In the genomic region with DNA sequence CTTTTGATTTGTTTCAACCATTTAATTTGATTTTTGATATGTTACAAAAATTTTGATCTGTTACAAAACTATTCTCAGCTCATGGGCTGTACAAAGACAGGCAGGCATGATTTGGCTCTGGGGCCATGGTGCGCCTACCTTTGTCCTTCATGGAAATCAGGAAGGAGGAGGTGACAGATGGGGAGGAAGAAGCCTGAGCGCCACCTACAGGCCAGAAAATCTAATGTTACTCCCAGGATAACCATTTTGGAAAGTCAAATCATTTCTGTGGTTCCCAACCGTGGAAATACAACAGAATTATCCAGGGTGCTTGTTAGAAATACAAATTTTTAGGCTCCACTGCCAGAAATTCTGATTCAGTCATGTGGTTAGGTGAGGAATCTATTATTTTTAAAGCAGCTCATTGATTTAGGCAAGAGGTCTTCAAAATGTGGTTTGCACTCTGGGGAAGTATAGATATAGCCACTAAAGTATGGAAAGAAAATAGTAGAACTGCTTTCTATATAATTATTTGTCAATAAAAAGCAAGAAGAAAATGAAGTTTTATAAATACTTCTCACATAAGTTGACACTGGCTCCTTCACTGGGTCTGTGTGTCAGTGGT, we compare ENCODE assay signal across 8 cellular contexts.
A peak's percentile ranks its signal among the peaks of the same experiment; 100 is the strongest.
DNase-seq lines count a peak whose midpoint lies in the region; ATAC-seq and TF ChIP-seq lines count a peak whose summit lies in the region.

No MANE protein-coding gene starts in this region.

- no peaks in the 10 kb centered on the region for H3K36me3 Mint-ChIP-seq in activated CD8-positive, alpha-beta T cell treated with anti-CD3 and anti-CD28 coated beads, Interleukin-2, amount 10 ng/mL, durations not matched to agents 7 days and 5 days (ENCODE audit: low read depth)
- no peaks in the 10 kb centered on the region for H3K36me3 Mint-ChIP-seq in memory B cell

- POLR2A ChIA-PET in activated CD8-positive, alpha-beta T cell treated with anti-CD3 and anti-CD28 coated beads, Interleukin-2, amount 10 ng/mL, durations not matched to agents 7 days and 5 days (lab: Charles Lee) = no interaction called here

- ATAC-seq in activated CD8-positive, alpha-beta T cell treated with anti-CD3 and anti-CD28 coated beads, Interleukin-2, amount 10 ng/mL, durations not matched to agents 7 days and 5 days = no peak
- ATAC-seq in memory B cell (ENCODE audit: low read depth) (peak; percentile 27), GM18505 (IDR thresholded peaks at IDR 0.05; ENCODE audit: unreplicated experiment) (no peak)

- CTCF ChIA-PET in activated CD8-positive, alpha-beta T cell treated with anti-CD3 and anti-CD28 coated beads, Interleukin-2, amount 10 ng/mL, durations not matched to agents 7 days and 5 days (lab: Charles Lee) = interaction anchor here (0.7 to 2.2 kb wide), 9 partner anchors 13 to 402 kb away, joined by 3 to 18 read pairs (median 3); no protein-coding TSS in a partner anchor

- H3K4me3 Mint-ChIP-seq in activated CD8-positive, alpha-beta T cell treated with anti-CD3 and anti-CD28 coated beads, Interleukin-2, amount 10 ng/mL, durations not matched to agents 7 days and 5 days = no peak overlapping the region
- no peak overlapping the region for H3K4me3 Mint-ChIP-seq in memory B cell

- no peak overlapping the region for H3K27ac Mint-ChIP-seq in activated CD8-positive, alpha-beta T cell treated with anti-CD3 and anti-CD28 coated beads, Interleukin-2, amount 10 ng/mL, durations not matched to agents 7 days and 5 days
- no peak overlapping the region for H3K27ac Mint-ChIP-seq in memory B cell

- no peak for TF ChIP-seq POLR2A in GM18505 (IDR thresholded peaks at IDR 0.05; ENCODE audit: borderline replicate concordance, extremely low read depth, insufficient read depth, insufficient read length)

- peaks cover 12% of the 10 kb centered on the region for H3K27me3 Mint-ChIP-seq in activated CD8-positive, alpha-beta T cell treated with anti-CD3 and anti-CD28 coated beads, Interleukin-2, amount 10 ng/mL, durations not matched to agents 7 days and 5 days (ENCODE audit: low read depth)
- H3K27me3 Mint-ChIP-seq in memory B cell = peaks cover under 1% of the 10 kb centered on the region

- DNase-seq in 8988T (peak; percentile 11), ELF-1 (ENCODE audit: low read depth, low spot score) (peak; percentile 85), M059J (ENCODE audit: low read depth) (peak; percentile 46), memory B cell (ENCODE audit: low spot score in 2 of 2) (peak; percentile 18 to 20), NCI-H187 (lab: John Stamatoyannopoulos, UW) (no peak), NCI-H774 (lab: John Stamatoyannopoulos, UW) (no peak)
- DNase-seq in activated CD8-positive, alpha-beta T cell treated with anti-CD3 and anti-CD28 coated beads, Interleukin-2, amount 10 ng/mL, durations not matched to agents 7 days and 5 days = peak; percentile 23

- no peaks in the 10 kb centered on the region for H3K4me1 Mint-ChIP-seq in activated CD8-positive, alpha-beta T cell treated with anti-CD3 and anti-CD28 coated beads, Interleukin-2, amount 10 ng/mL, durations not matched to agents 7 days and 5 days (ENCODE audit: low read depth)
- H3K4me1 Mint-ChIP-seq in memory B cell = no peaks in the 10 kb centered on the region

- no peaks in the 10 kb centered on the region for H3K9me3 Mint-ChIP-seq in activated CD8-positive, alpha-beta T cell treated with anti-CD3 and anti-CD28 coated beads, Interleukin-2, amount 10 ng/mL, durations not matched to agents 7 days and 5 days (ENCODE audit: insufficient read depth)
- H3K9me3 Mint-ChIP-seq in memory B cell = no peaks in the 10 kb centered on the region

Comparison
In these comparisons a context has a peak if more than half of its experiments do, and no peak if none do; other contexts are left out.
1. DNase-seq: peak in 8988T (single experiment), ELF-1 (single experiment), M059J (single experiment), activated CD8-positive, alpha-beta T cell treated with anti-CD3 and anti-CD28 coated beads, Interleukin-2, amount 10 ng/mL, durations not matched to agents 7 days and 5 days (single experiment) and memory B cell (2 of 2); none in NCI-H187 (0 of 2) and NCI-H774 (single experiment).